In the genomic region with DNA sequence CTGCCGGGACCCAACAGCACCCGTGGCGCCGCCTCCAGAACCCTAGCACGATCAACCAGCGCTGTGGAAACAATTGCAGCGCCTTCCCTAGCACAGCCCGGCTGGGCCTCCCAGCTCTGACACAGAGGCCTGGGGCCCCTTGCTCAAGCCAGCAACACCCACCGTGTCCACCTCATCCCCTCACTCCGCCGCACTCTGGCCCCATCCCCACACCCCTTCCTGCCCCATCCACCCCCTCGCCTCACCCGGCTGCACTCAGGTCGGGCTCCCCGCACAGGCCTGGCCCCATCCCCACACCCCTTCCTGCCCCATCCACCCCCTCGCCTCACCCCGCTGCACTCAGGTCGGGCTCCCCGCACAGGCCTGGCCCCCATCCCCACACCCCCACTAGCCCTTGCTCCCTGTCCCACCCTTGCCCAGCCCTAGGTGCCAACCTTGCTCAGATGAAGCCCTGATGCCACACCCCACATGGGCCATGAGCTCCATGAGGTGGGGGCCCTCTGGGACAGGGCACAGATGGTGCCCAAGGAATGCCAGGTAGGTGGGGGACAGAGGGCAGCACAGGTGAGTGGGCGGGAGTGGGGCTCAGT, we compare ENCODE assay signal across 20 cellular contexts. TPM values are rescaled to one million over a fixed set of nuclear protein-coding genes. Genes with fewer than 3 reads are reported as not detected.
"Had no signal": no experiment of that assay in that cellular context is flagged by ENCODE, and none has a peak within 500 bp of the region (broad histone marks: within the 10 kb centered on the region; RNA-seq: fewer than 3 reads in every experiment).

No MANE protein-coding gene starts in this region.

- H3K36me3 ChIP-seq: sigmoid colon, thyroid gland had no signal

- H3K4me1 ChIP-seq: foreskin keratinocyte, psoas muscle, sigmoid colon, thyroid gland had no signal

- H3K27ac ChIP-seq: body of pancreas, foreskin keratinocyte, psoas muscle, sigmoid colon, SK-N-MC, thyroid gland had no signal

- H3K4me1 Mint-ChIP-seq: activated CD8-positive, alpha-beta memory T cell treated with anti-CD3 and anti-CD28 coated beads, Interleukin-2, amount 10 ng/mL, durations not matched to agents 7 days and 5 days; immature natural killer cell; T-cell had no signal

- H3K27me3 ChIP-seq: body of pancreas, foreskin keratinocyte, thyroid gland had no signal

- H3K4me3 Mint-ChIP-seq: activated CD8-positive, alpha-beta memory T cell treated with anti-CD3 and anti-CD28 coated beads, Interleukin-2, amount 10 ng/mL, durations not matched to agents 7 days and 5 days; activated naive CD8-positive, alpha-beta T cell; activated T-cell treated with anti-CD3 and anti-CD28 coated beads, Interleukin-2, amount 50 U/mL, for 24 hours; dendritic cell treated with granulocyte-macrophage colony-stimulating factor and Interleukin-4, amounts not matched to agents 40 ng/mL and 50 ng/mL, for 4 days; immature natural killer cell; naive thymus-derived CD4-positive, alpha-beta T cell; T-cell had no signal

- H3K27me3 Mint-ChIP-seq: dendritic cell treated with granulocyte-macrophage colony-stimulating factor and Interleukin-4, amounts not matched to agents 40 ng/mL and 50 ng/mL, for 4 days had no signal

- H3K9me3 Mint-ChIP-seq: activated T-cell treated with anti-CD3 and anti-CD28 coated beads, Interleukin-2, amount 50 U/mL, for 24 hours; dendritic cell treated with granulocyte-macrophage colony-stimulating factor and Interleukin-4, amounts not matched to agents 40 ng/mL and 50 ng/mL, for 4 days; immature natural killer cell; T-cell had no signal

- H3K9me3 ChIP-seq: body of pancreas, mucosa of descending colon, psoas muscle, sigmoid colon, thyroid gland had no signal

- DNase-seq: activated CD8-positive, alpha-beta memory T cell treated with anti-CD3 and anti-CD28 coated beads, Interleukin-2, amount 10 ng/mL, durations not matched to agents 7 days and 5 days; activated T-cell treated with anti-CD3 and anti-CD28 coated beads, Interleukin-2, amount 50 U/mL, for 24 hours; amniotic stem cell; body of pancreas; cerebellar nuclear complex; effector memory CD4-positive, alpha-beta T cell; foreskin keratinocyte; immature natural killer cell; occipital lobe; stimulated activated CD4-positive, alpha-beta T cell treated with anti-CD3 and anti-CD28 coated beads, Interleukin-1b, Interleukin-23, amount 100 ng/mL, for 48 hours; T-helper 9 cell; thyroid gland had no signal

- H3K27ac Mint-ChIP-seq: activated CD8-positive, alpha-beta memory T cell treated with anti-CD3 and anti-CD28 coated beads, Interleukin-2, amount 10 ng/mL, durations not matched to agents 7 days and 5 days; activated naive CD8-positive, alpha-beta T cell; activated T-cell treated with anti-CD3 and anti-CD28 coated beads, Interleukin-2, amount 50 U/mL, for 24 hours; dendritic cell treated with granulocyte-macrophage colony-stimulating factor and Interleukin-4, amounts not matched to agents 40 ng/mL and 50 ng/mL, for 4 days; immature natural killer cell; naive thymus-derived CD4-positive, alpha-beta T cell; T-cell had no signal

- ATAC-seq: activated CD8-positive, alpha-beta memory T cell treated with anti-CD3 and anti-CD28 coated beads, Interleukin-2, amount 10 ng/mL, durations not matched to agents 7 days and 5 days; body of pancreas; foreskin keratinocyte; mucosa of descending colon; naive thymus-derived CD4-positive, alpha-beta T cell; psoas muscle; T-cell had no signal

- H3K4me3 ChIP-seq: body of pancreas, mucosa of descending colon, psoas muscle, sigmoid colon, SK-N-MC, thyroid gland had no signal

- H3K36me3 Mint-ChIP-seq: activated CD8-positive, alpha-beta memory T cell treated with anti-CD3 and anti-CD28 coated beads, Interleukin-2, amount 10 ng/mL, durations not matched to agents 7 days and 5 days; activated naive CD8-positive, alpha-beta T cell; immature natural killer cell; naive thymus-derived CD4-positive, alpha-beta T cell; T-cell had no signal

RNA-seq across cellular contexts. Expression of gene KIF1A, which starts 28.7 kb away (rescaled TPM):
- total RNA-seq: foreskin keratinocyte had no signal
- polyA plus RNA-seq: foreskin keratinocyte; immature natural killer cell; naive thymus-derived CD4-positive, alpha-beta T cell had no signal
